In the genomic region with DNA sequence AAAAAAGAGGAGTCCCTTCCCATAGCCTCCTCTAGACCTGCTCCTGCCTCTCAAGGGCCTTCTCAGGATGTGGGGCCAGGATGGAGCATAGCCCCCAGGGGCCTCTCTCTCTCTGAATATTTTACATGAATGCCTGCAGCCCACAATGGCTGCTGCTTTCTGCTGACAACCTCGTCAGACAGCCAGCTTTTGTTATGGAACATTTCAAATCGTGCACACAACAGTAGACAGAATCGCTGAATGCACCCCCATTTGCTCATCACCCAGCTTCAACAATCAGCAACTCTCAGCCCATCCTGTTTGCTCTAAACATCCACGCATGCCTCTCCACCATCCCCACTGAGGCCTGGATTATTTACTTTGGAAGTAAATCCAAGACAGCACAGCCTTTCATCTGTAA, we compare ENCODE assay signal across 17 cellular contexts. TPM values are rescaled to one million over a fixed set of nuclear protein-coding genes. Genes with fewer than 3 reads are reported as not detected.
DNase-seq lines count a peak whose midpoint lies in the region; ATAC-seq and TF ChIP-seq lines count a peak whose summit lies in the region.
"Had no signal": no experiment of that assay in that cellular context is flagged by ENCODE, and none has a peak within 500 bp of the region (broad histone marks: within the 10 kb centered on the region; RNA-seq: fewer than 3 reads in every experiment).

No MANE protein-coding gene starts in this region.

- no peak overlapping the region for H3K4me3 Mint-ChIP-seq in endodermal cell
- H3K4me3 Mint-ChIP-seq in nephron, result peak overlapping the region in 2 of 3 experiments; percentile 58 to 79
- H3K4me3 Mint-ChIP-seq: activated CD8-positive, alpha-beta memory T cell treated with anti-CD3 and anti-CD28 coated beads, Interleukin-2, amount 10 ng/mL, durations not matched to agents 7 days and 5 days; naive B cell had no signal

- in situ Hi-C loops in HAP-1 (cut with MboI; ENCODE audit: low sequenced_read_pairs), result no loop called here

- no peak for TF ChIP-seq CTCF in endodermal cell (conservative IDR thresholded peaks at IDR 0.05)
- no peak for TF ChIP-seq CTCF in nephron (IDR thresholded peaks at IDR 0.05; ENCODE audit: unreplicated experiment in 3 of 3)

- 80 to 81% methylated on average over 1 to 4 of the region's 4 CpGs for WGBS in endodermal cell (ENCODE audit: insufficient coverage in 1 of 2, insufficient read length in 1 of 2), 2 experiments

- H3K36me3 ChIP-seq in HAP-1 (replicated peaks), result no peaks in the 10 kb centered on the region
- H3K36me3 ChIP-seq in endodermal cell (ENCODE audit: control insufficient read depth, insufficient read depth, low read length), result no peaks in the 10 kb centered on the region
- H3K36me3 ChIP-seq in stomach smooth muscle (ENCODE audit: control insufficient read depth in 2 of 2, insufficient read depth in 2 of 2, low read length in 2 of 2), result no peaks in the 10 kb centered on the region
- H3K36me3 ChIP-seq: spleen had no signal

- ATAC-seq in activated naive CD4-positive, alpha-beta T cell treated with anti-CD3 and anti-CD28 coated beads, Interleukin-2, amount 50 U/mL, for 72 hours, result no peak
- ATAC-seq: activated CD8-positive, alpha-beta memory T cell treated with anti-CD3 and anti-CD28 coated beads, Interleukin-2, amount 10 ng/mL, durations not matched to agents 7 days and 5 days had no signal

- H3K4me3 ChIP-seq in HAP-1 (no peak overlapping the region), endodermal cell (ENCODE audit: low read length) (no peak overlapping the region), stomach smooth muscle (ENCODE audit: low read length in 2 of 2) (no peak overlapping the region)
- H3K4me3 ChIP-seq: K562, spleen had no signal

- no peak overlapping the region for H3K9ac ChIP-seq in endodermal cell (ENCODE audit: extremely low read depth, low read length, poor library complexity, severe bottlenecking)
- H3K9ac ChIP-seq in stomach smooth muscle (ENCODE audit: low read length in 2 of 2), result no peak overlapping the region

- H3K4me1 Mint-ChIP-seq in endodermal cell (peaks cover 7% of the 10 kb centered on the region), nephron (peaks cover 47% of the 10 kb centered on the region)

- no peaks in the 10 kb centered on the region for H3K9me3 Mint-ChIP-seq in endodermal cell
- no peaks in the 10 kb centered on the region for H3K9me3 Mint-ChIP-seq in nephron
- no peaks in the 10 kb centered on the region for H3K9me3 Mint-ChIP-seq in activated naive CD4-positive, alpha-beta T cell treated with anti-CD3 and anti-CD28 coated beads, Interleukin-2, amount 50 U/mL, for 72 hours
- H3K9me3 Mint-ChIP-seq: naive B cell had no signal

- H3K9me3 ChIP-seq in HAP-1 (no peaks in the 10 kb centered on the region), endodermal cell (ENCODE audit: control insufficient read depth, low read length) (no peaks in the 10 kb centered on the region), stomach smooth muscle (ENCODE audit: control insufficient read depth in 2 of 2, low read length in 2 of 2) (no peaks in the 10 kb centered on the region)
- H3K9me3 ChIP-seq: spleen had no signal

- DNase-seq in HAP-1 (ENCODE audit: low spot score in 2 of 2), result peak; percentile 25 to 35
- DNase-seq in endodermal cell, result no peak
- no peak for DNase-seq in activated naive CD4-positive, alpha-beta T cell treated with anti-CD3 and anti-CD28 coated beads, Interleukin-2, amount 50 U/mL, for 72 hours (ENCODE audit: low spot score in 2 of 2)
- DNase-seq in UCSD-AML1 (lab: John Stamatoyannopoulos, UW; ENCODE audit: unreplicated experiment), result no peak
- no peak for DNase-seq in HT-29 (ENCODE audit: low spot score)
- DNase-seq: activated CD8-positive, alpha-beta memory T cell treated with anti-CD3 and anti-CD28 coated beads, Interleukin-2, amount 10 ng/mL, durations not matched to agents 7 days and 5 days; caudate nucleus; naive B cell; NCI-H187; NCI-H524; spleen; stimulated activated CD4-positive, alpha-beta T cell treated with anti-CD3 and anti-CD28 coated beads, Interleukin-4, amount 100 ng/mL, for 4 hours had no signal

- H3K36me3 Mint-ChIP-seq in endodermal cell (ENCODE audit: low read depth) (no peaks in the 10 kb centered on the region), nephron (ENCODE audit: low read depth) (no peaks in the 10 kb centered on the region)
- no peaks in the 10 kb centered on the region for H3K36me3 Mint-ChIP-seq in activated naive CD4-positive, alpha-beta T cell treated with anti-CD3 and anti-CD28 coated beads, Interleukin-2, amount 50 U/mL, for 72 hours
- H3K36me3 Mint-ChIP-seq: activated CD8-positive, alpha-beta memory T cell treated with anti-CD3 and anti-CD28 coated beads, Interleukin-2, amount 10 ng/mL, durations not matched to agents 7 days and 5 days had no signal

- H3K27ac ChIP-seq in endodermal cell (ENCODE audit: low read depth, low read length) (peak overlapping the region; percentile 49), stomach smooth muscle (ENCODE audit: low read length) (peak overlapping the region; percentile 37)
- H3K27ac ChIP-seq: spleen had no signal

- H3K4me1 ChIP-seq in HAP-1 (peaks cover 5% of the 10 kb centered on the region), endodermal cell (ENCODE audit: control insufficient read depth, insufficient read depth, low read length) (no peaks in the 10 kb centered on the region), stomach smooth muscle (ENCODE audit: control insufficient read depth, insufficient read depth, low read length) (peaks cover 14% of the 10 kb centered on the region)

- H3K27me3 ChIP-seq in HAP-1 (ENCODE audit: low read depth) (no peaks in the 10 kb centered on the region), endodermal cell (ENCODE audit: control insufficient read depth, insufficient read depth, low read length, poor library complexity, severe bottlenecking) (peaks cover 9% of the 10 kb centered on the region), stomach smooth muscle (ENCODE audit: control insufficient read depth in 1 of 2, insufficient read depth in 2 of 2, low read length in 2 of 2) (peaks cover 23% of the 10 kb centered on the region in 2 donors)

- H3K27ac Mint-ChIP-seq in endodermal cell (no peak overlapping the region), nephron (peak overlapping the region; percentile 72 to 99 (median 96))
- no peak overlapping the region for H3K27ac Mint-ChIP-seq in activated naive CD4-positive, alpha-beta T cell treated with anti-CD3 and anti-CD28 coated beads, Interleukin-2, amount 50 U/mL, for 72 hours
- H3K27ac Mint-ChIP-seq: activated CD8-positive, alpha-beta memory T cell treated with anti-CD3 and anti-CD28 coated beads, Interleukin-2, amount 10 ng/mL, durations not matched to agents 7 days and 5 days; naive B cell; progenitor cell of endocrine pancreas had no signal

- peaks cover 15% of the 10 kb centered on the region for H3K27me3 Mint-ChIP-seq in endodermal cell (ENCODE audit: insufficient read depth)
- H3K27me3 Mint-ChIP-seq in nephron (ENCODE audit: low read depth), result peaks cover 9% of the 10 kb centered on the region

RNA-seq across cellular contexts. Expression of a gene that starts 5.4 kb away (rescaled TPM):
- total RNA-seq in endodermal cell, result 10 to 100 TPM in 1 of 2 donors, 1 to 10 TPM in 1; 8.4 to 14.9 TPM
- polyA plus RNA-seq in endodermal cell (2013, experiment 1 of 2), result 4.3 TPM
- polyA plus RNA-seq in endodermal cell (2013, experiment 2 of 2), result 6.5 TPM
- total RNA-seq in activated naive CD4-positive, alpha-beta T cell treated with anti-CD3 and anti-CD28 coated beads, Interleukin-2, amount 50 U/mL, for 72 hours, result not detected
- total RNA-seq in HT-29 (2014; rRNA removed; shearing (Covaris generic)), result not detected in 2 replicates
- total RNA-seq: activated CD8-positive, alpha-beta memory T cell treated with anti-CD3 and anti-CD28 coated beads, Interleukin-2, amount 10 ng/mL, durations not matched to agents 7 days and 5 days; Daoy; K562 had no signal
- polyA plus RNA-seq: K562 had no signal

RNA-seq across cellular contexts. Expression of a gene that starts 59.5 kb away (rescaled TPM):
- 10 to 100 TPM; 31.5 to 31.9 TPM for total RNA-seq in endodermal cell
- polyA plus RNA-seq in endodermal cell (2013, experiment 1 of 2), result 47.5 TPM
- polyA plus RNA-seq in endodermal cell (2013, experiment 2 of 2), result 45.7 TPM
- 10 to 100 TPM in 1 of 2 donors, 1 to 10 TPM in 1; 4.8 to 17.1 TPM for total RNA-seq in activated naive CD4-positive, alpha-beta T cell treated with anti-CD3 and anti-CD28 coated beads, Interleukin-2, amount 50 U/mL, for 72 hours
- 1.6 and 3.1 TPM in 2 replicates for total RNA-seq in HT-29 (2014; rRNA removed; shearing (Covaris generic))

Comparison
In these comparisons a context has a peak if more than half of its experiments do, and no peak if none do; other contexts are left out.
1. DNase-seq: peak in HAP-1 (2 of 2); none in endodermal cell (single experiment), activated naive CD4-positive, alpha-beta T cell treated with anti-CD3 and anti-CD28 coated beads, Interleukin-2, amount 50 U/mL, for 72 hours (0 of 2), UCSD-AML1 (single experiment) and HT-29 (single experiment).
2. H3K27ac Mint-ChIP-seq: peak in nephron (3 of 3); none in endodermal cell (single experiment) and activated naive CD4-positive, alpha-beta T cell treated with anti-CD3 and anti-CD28 coated beads, Interleukin-2, amount 50 U/mL, for 72 hours (0 of 2).